ENCODE assay signal across 9 cellular contexts in the genomic region with DNA sequence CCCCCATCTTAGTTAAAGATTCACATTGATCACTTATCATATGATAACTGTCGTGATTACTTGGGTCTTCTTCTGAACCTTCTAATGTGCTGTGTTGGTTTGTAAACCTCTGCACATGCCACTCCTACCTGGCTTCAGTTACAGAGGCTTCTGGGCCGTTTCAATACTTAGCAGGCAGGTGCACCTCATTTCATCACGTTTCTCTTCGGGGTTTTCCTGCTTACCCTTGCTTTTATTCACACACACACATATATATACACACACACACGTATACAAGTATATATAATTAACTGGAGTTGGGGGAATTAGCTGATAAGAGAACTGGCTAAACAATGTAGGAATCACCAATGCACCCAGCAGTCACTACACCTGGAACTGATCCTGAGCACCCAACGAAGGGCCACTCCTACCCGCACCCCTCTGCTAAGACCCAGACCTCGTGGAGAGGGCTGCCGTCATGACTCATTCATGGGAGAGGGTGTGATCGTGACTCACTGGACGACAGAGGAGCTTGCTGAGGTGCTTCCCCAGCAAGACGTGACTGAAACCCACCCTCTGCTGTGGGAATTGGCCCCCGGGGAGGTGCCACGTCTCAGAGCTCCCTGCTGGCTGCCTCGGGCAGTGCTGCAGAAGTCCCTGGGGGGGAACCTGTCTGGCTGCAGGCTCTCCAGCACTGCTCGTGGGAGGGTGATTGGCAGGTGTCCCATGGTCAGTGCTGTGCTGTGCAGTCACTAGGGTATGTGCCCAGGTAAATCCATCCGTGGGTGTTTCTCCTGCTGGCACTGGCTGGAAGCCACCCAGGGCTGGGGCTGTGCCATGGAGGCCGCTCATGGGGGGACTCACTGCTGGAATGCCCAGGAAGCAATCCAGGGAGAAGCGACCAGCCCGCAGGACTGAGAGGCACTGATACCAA.
A peak's percentile ranks its signal among the peaks of the same experiment; 100 is the strongest.
DNase-seq lines count a peak whose midpoint lies in the region; ATAC-seq, FAIRE-seq and TF ChIP-seq lines count a peak whose summit lies in the region.
"Had no signal": no experiment of that assay in that cellular context is flagged by ENCODE, and none has a peak within 500 bp of the region (broad histone marks: within the 10 kb centered on the region; RNA-seq: fewer than 3 reads in every experiment).

No MANE protein-coding gene starts in this region.

- H3K79me2 ChIP-seq in H1 (ENCODE audit: control insufficient read depth in 1 of 2, insufficient read depth in 2 of 2, low read length in 2 of 2) = no peaks in the 10 kb centered on the region

- H4K8ac ChIP-seq in H1 (ENCODE audit: extremely low read depth, insufficient read depth, low read length) = no peak overlapping the region

- no peak overlapping the region for H3K23ac ChIP-seq in H1 (ENCODE audit: insufficient read length)

- WGBS in H1 (ENCODE audit: extremely low coverage in 1 of 2, insufficient coverage in 1 of 2, insufficient read length in 1 of 2, insufficient replicate concordance in 2 of 2, low coverage in 1 of 2, low lambda C conversion rate in 2 of 2, missing lambda C conversion rate in 1 of 2), 2 experiments = 83% methylated on average over 20 of the region's 20 CpGs; no CpG with 5 or more reads in 1 of the 2 experiments

- no peaks in the 10 kb centered on the region for H4K20me1 ChIP-seq in H1 (replicated peaks in 1 of 2; ENCODE audit: control insufficient read depth in 1 of 2, insufficient read depth in 2 of 2, low read length in 2 of 2)

- 0 out of 2 replicates have a peak overlapping the region, but pooled peaks have one; percentile 32 for H2BK15ac ChIP-seq in H1 (ENCODE audit: low read length)

- peak overlapping the region; percentile 62; the same call in 1 of the 2 replicates for H2BK20ac ChIP-seq in H1 (ENCODE audit: low read length)

- POLR2A ChIA-PET in H1 (lab: Charles Lee; ENCODE audit: partially characterized antibody) = interaction anchor here (0.8 kb wide), 1 partner anchor 9 kb away, joined by 3 read pairs; no protein-coding TSS in a partner anchor

- FAIRE-seq in H1 (lab: Jason Lieb, UNC) = no peak
- FAIRE-seq: colon had no signal

- no peak overlapping the region for H2BK120ac ChIP-seq in H1 (replicated peaks; ENCODE audit: low read depth, low read length)

- no peak overlapping the region for H3K9ac ChIP-seq in H1 (replicated peaks in 1 of 4; ENCODE audit: extremely low read depth in 1 of 4, low read depth in 3 of 4, low read length in 3 of 4)

- no peak overlapping the region for H4K91ac ChIP-seq in H1 (replicated peaks; ENCODE audit: insufficient read length, low read length)

- no peak overlapping the region for H3K56ac ChIP-seq in H1 (replicated peaks; ENCODE audit: insufficient read length, low read depth, low read length)

- no peak overlapping the region for H3K4me3 ChIP-seq in H1 (ENCODE audit: extremely low read depth in 1 of 4, insufficient read depth in 2 of 4, low read depth in 3 of 4, low read length in 4 of 4)

- no peak overlapping the region for H3K14ac ChIP-seq in H1 (ENCODE audit: insufficient read length)

- no peaks in the 10 kb centered on the region for H3K27me3 ChIP-seq in H1 (replicated peaks in 1 of 4; ENCODE audit: control insufficient read depth in 3 of 4, extremely low read depth in 1 of 4, insufficient read depth in 3 of 4, low read length in 3 of 4)

- H3K4me2 ChIP-seq in H1 (ENCODE audit: insufficient read depth in 1 of 2, low read depth in 2 of 2, low read length in 2 of 2) = no peak overlapping the region

- no peak overlapping the region for H4K5ac ChIP-seq in H1 (ENCODE audit: insufficient read length, low read depth, low read length)

- ATAC-seq in GM19351 (IDR thresholded peaks at IDR 0.05; ENCODE audit: unreplicated experiment) (peak; percentile 83), HG03135 (IDR thresholded peaks at IDR 0.05; ENCODE audit: unreplicated experiment) (no peak)

- H2BK5ac ChIP-seq in H1 (ENCODE audit: low read depth, low read length) = no peak overlapping the region

- TF ChIP-seq EP300 in H1 (IDR thresholded peaks at IDR 0.05; ENCODE audit: borderline replicate concordance in 1 of 2, low read depth in 2 of 2, low read length in 2 of 2) = no peak

- DNase-seq in COLO668 (lab: John Stamatoyannopoulos, UW; ENCODE audit: unreplicated experiment) = peak; percentile 43
- DNase-seq in LoVo (ENCODE audit: low spot score) = peak; percentile 85
- peak; percentile 10 to 47 for DNase-seq in H1 (ENCODE audit: low read depth in 1 of 2, low spot score in 2 of 2)
- peak in 2 of 3 donors; percentile 8 to 24 for DNase-seq in stimulated activated CD4-positive, alpha-beta T cell treated with anti-CD3 and anti-CD28 coated beads, TNF-alpha, amount 100 ng/mL, for 48 hours (ENCODE audit: low read depth in 3 of 3)
- no peak for DNase-seq in NCI-H187 treated with DMSO at 0.1 percent for 48 hours (lab: John Stamatoyannopoulos, UW)
- no peak for DNase-seq in NCI-H748 (lab: John Stamatoyannopoulos, UW; ENCODE audit: unreplicated experiment)

- CTCF ChIA-PET in H1 (lab: Charles Lee; ENCODE audit: partially characterized antibody) = interaction anchor here (0.8 kb wide), 1 partner anchor 163 kb away, joined by 3 read pairs; no protein-coding TSS in a partner anchor

- H2BK12ac ChIP-seq in H1 (ENCODE audit: low read depth, low read length) = peak overlapping the region; percentile 71; the same call in 1 of the 2 replicates

- TF ChIP-seq CTCF in H1 (IDR thresholded peaks at IDR 0.05; ENCODE audit: control extremely low read depth in 1 of 3, insufficient read depth in 1 of 3, low read depth in 1 of 3, low read length in 3 of 3) = no peak

- H3K36me3 ChIP-seq in H1 (ENCODE audit: control insufficient read depth in 2 of 4, insufficient read depth in 4 of 4, low read length in 3 of 4) = no peaks in the 10 kb centered on the region

- H3K27ac ChIP-seq in H1 (ENCODE audit: low read depth, low read length) = no peak overlapping the region

- no peak overlapping the region for H2AK5ac ChIP-seq in H1 (ENCODE audit: low read depth, low read length)

- no peak overlapping the region for H2AFZ ChIP-seq in H1 (ENCODE audit: low read length)

- TF ChIP-seq RAD21 in H1 (IDR thresholded peaks at IDR 0.05 in 1 of 2, conservative IDR thresholded peaks at IDR 0.05 in 1 of 2; ENCODE audit: low read depth in 2 of 2, low read length in 2 of 2) = no peak; a peak in 1 of 4 replicates

- H3K9me3 ChIP-seq in H1 (ENCODE audit: insufficient read depth in 2 of 2, low read depth in 1 of 2, low read length in 1 of 2) = peaks cover 0 to 2% of the 10 kb centered on the region in 2 experiments; a peak in 2 of 4 replicates

- H3K79me1 ChIP-seq in H1 (ENCODE audit: low read depth, low read length) = no peaks in the 10 kb centered on the region

- H3K18ac ChIP-seq in H1 (ENCODE audit: extremely low read depth, low read length) = no peak overlapping the region

- H3K23me2 ChIP-seq in H1 (ENCODE audit: low read depth, low read length) = no peaks in the 10 kb centered on the region; the same call in 1 of the 2 replicates

- no peaks in the 10 kb centered on the region; a peak in 2 of 7 replicates for H3K4me1 ChIP-seq in H1 (replicated peaks in 1 of 4; ENCODE audit: control insufficient read depth in 3 of 4, insufficient read depth in 4 of 4, low read length in 3 of 4)

- no peak overlapping the region for H3K4ac ChIP-seq in H1 (replicated peaks; ENCODE audit: insufficient read length, low read depth, low read length)

- TF ChIP-seq POLR2A in H1 (IDR thresholded peaks at IDR 0.05; ENCODE audit: control extremely low read depth in 1 of 2, low read depth in 2 of 2, low read length in 2 of 2) = no peak

TF ChIP-seq in H1, 55 proteins besides CTCF, POLR2A, EP300 and RAD21 (continues in another document):
- TF ChIP-seq JUN (IDR thresholded peaks at IDR 0.05; ENCODE audit: low read depth, low read length) (no peak), NRF1 (IDR thresholded peaks at IDR 0.05; ENCODE audit: low read depth, low read length) (no peak), KDM5A (IDR thresholded peaks at IDR 0.05; ENCODE audit: low read length) (no peak), ASH2L (IDR thresholded peaks at IDR 0.05; ENCODE audit: low read length) (no peak), SIN3A (conservative IDR thresholded peaks at IDR 0.05 in 1 of 2, IDR thresholded peaks at IDR 0.05 in 1 of 2; ENCODE audit: low read depth in 1 of 2, low read length in 2 of 2) (no peak), HDAC6 (IDR thresholded peaks at IDR 0.05; ENCODE audit: low read depth, low read length) (no peak), BACH1 (IDR thresholded peaks at IDR 0.05; ENCODE audit: low read length) (no peak), SRF (IDR thresholded peaks at IDR 0.05; ENCODE audit: low read depth, low read length) (no peak), BCL11A (IDR thresholded peaks at IDR 0.05; ENCODE audit: low read depth in 2 of 2, low read length in 2 of 2) (no peak), RXRA (IDR thresholded peaks at IDR 0.05; ENCODE audit: insufficient read depth, low read depth, low read length) (no peak), E2F6 (IDR thresholded peaks at IDR 0.05) (no peak), TAF1 (IDR thresholded peaks at IDR 0.05; ENCODE audit: low read depth, low read length) (no peak), TCF12 (IDR thresholded peaks at IDR 0.05; ENCODE audit: low read depth, low read length) (no peak), MAX (IDR thresholded peaks at IDR 0.05) (no peak), CTBP2 (IDR thresholded peaks at IDR 0.05; ENCODE audit: borderline replicate concordance, insufficient read depth, insufficient read length, low read length) (no peak), CBX8 (IDR thresholded peaks at IDR 0.05; ENCODE audit: borderline replicate concordance, low read depth, low read length) (no peak)
- TF ChIP-seq, protein P1, sequence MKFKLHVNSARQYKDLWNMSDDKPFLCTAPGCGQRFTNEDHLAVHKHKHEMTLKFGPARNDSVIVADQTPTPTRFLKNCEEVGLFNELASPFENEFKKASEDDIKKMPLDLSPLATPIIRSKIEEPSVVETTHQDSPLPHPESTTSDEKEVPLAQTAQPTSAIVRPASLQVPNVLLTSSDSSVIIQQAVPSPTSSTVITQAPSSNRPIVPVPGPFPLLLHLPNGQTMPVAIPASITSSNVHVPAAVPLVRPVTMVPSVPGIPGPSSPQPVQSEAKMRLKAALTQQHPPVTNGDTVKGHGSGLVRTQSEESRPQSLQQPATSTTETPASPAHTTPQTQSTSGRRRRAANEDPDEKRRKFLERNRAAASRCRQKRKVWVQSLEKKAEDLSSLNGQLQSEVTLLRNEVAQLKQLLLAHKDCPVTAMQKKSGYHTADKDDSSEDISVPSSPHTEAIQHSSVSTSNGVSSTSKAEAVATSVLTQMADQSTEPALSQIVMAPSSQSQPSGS (IDR thresholded peaks at IDR 0.05; ENCODE audit: low read length) = no peak

Comparison
In these comparisons a context has a peak if more than half of its experiments do, and no peak if none do; other contexts are left out.
1. DNase-seq: peak in COLO668 (single experiment), LoVo (single experiment), H1 (2 of 2) and stimulated activated CD4-positive, alpha-beta T cell treated with anti-CD3 and anti-CD28 coated beads, TNF-alpha, amount 100 ng/mL, for 48 hours (2 of 3); none in NCI-H187 treated with DMSO at 0.1 percent for 48 hours (single experiment) and NCI-H748 (single experiment).